In the genomic region with DNA sequence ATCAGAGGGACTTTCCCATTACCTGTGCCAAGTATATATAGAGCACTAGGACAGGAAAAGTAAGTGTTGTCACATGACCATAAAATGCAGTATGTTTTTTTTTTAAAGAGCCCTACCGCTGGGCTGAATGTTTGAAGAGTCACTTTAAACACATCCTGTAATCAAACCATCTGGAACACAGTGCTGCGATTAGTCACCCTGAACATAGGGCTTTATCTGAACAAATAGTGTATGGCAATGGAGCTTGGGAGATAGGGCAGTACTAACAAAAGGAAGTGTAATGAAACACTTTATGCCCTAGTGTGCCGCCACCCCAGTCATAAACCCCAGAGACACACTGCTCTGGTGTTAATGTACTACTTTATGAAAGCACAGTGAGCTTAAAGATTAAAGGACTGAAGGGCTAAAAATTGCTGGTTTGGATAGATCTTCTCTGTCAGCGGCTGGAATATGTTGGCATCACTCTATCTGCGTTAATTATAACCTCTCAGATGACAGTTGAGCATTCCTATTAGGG, we compare ENCODE assay signal across 9 cellular contexts.
DNase-seq lines count a peak whose midpoint lies in the region; TF ChIP-seq lines count a peak whose summit lies in the region.
"Had no signal": no experiment of that assay in that cellular context is flagged by ENCODE, and none has a peak within 500 bp of the region (broad histone marks: within the 10 kb centered on the region; RNA-seq: fewer than 3 reads in every experiment).

No MANE protein-coding gene starts in this region.

- H3K4me1 Mint-ChIP-seq in activated CD4-positive, alpha-beta T cell treated with anti-CD3 and anti-CD28 coated beads, Interleukin-2, amount 10 ng/mL, durations not matched to agents 24 days and 14 days: peaks cover 3% of the 10 kb centered on the region
- H3K4me1 Mint-ChIP-seq in immature natural killer cell: peaks cover 16% of the 10 kb centered on the region in 2 donors

- no peak overlapping the region for H3K27ac Mint-ChIP-seq in activated CD4-positive, alpha-beta T cell treated with anti-CD3 and anti-CD28 coated beads, Interleukin-2, amount 10 ng/mL, durations not matched to agents 24 days and 14 days
- H3K27ac Mint-ChIP-seq in immature natural killer cell: no peak overlapping the region
- H3K27ac Mint-ChIP-seq: dendritic cell treated with granulocyte-macrophage colony-stimulating factor and Interleukin-4, amounts not matched to agents 40 ng/mL and 50 ng/mL, for 4 days had no signal

- peak overlapping the region; percentile 23 for H2AFZ ChIP-seq in parathyroid adenoma

- DNase-seq in HS-5 (ENCODE audit: low read depth) (peak; percentile 75), NCI-H774 (lab: John Stamatoyannopoulos, UW) (peak; percentile 86), epithelial cell of proximal tubule (ENCODE audit: low read depth) (peak; percentile 94), pons (ENCODE audit: low spot score) (no peak), immature natural killer cell (no peak)
- DNase-seq in activated CD4-positive, alpha-beta T cell treated with anti-CD3 and anti-CD28 coated beads, Interleukin-2, amount 10 ng/mL, durations not matched to agents 24 days and 14 days: no peak

- H4K20me1 ChIP-seq in BLaER1: peaks cover 100% of the 10 kb centered on the region

- H3K9me3 Mint-ChIP-seq in activated CD4-positive, alpha-beta T cell treated with anti-CD3 and anti-CD28 coated beads, Interleukin-2, amount 10 ng/mL, durations not matched to agents 24 days and 14 days: peaks cover 2% of the 10 kb centered on the region
- peaks cover 0 to 2% (median 0%) of the 10 kb centered on the region in 6 donors for H3K9me3 Mint-ChIP-seq in immature natural killer cell
- H3K9me3 Mint-ChIP-seq: dendritic cell treated with granulocyte-macrophage colony-stimulating factor and Interleukin-4, amounts not matched to agents 40 ng/mL and 50 ng/mL, for 4 days had no signal

- H3K9ac ChIP-seq in BLaER1 (no peak overlapping the region), parathyroid adenoma (no peak overlapping the region)

- H3K4me3 ChIP-seq in BLaER1 (no peak overlapping the region), epithelial cell of proximal tubule (ENCODE audit: low read depth, low read length) (peak overlapping the region; percentile 24), parathyroid adenoma (ENCODE audit: low read depth, low read length) (no peak overlapping the region)

- no peaks in the 10 kb centered on the region for H3K9me3 ChIP-seq in BLaER1
- no peaks in the 10 kb centered on the region for H3K9me3 ChIP-seq in parathyroid adenoma (ENCODE audit: control insufficient read depth, low read length)

- no peak for TF ChIP-seq CTCF in epithelial cell of proximal tubule (conservative IDR thresholded peaks at IDR 0.05; ENCODE audit: low read depth, low read length)
- TF ChIP-seq CTCF in parathyroid adenoma (IDR thresholded peaks at IDR 0.05): no peak

- peak overlapping the region; percentile 93 for H3K4me2 ChIP-seq in BLaER1
- H3K4me2 ChIP-seq in parathyroid adenoma (ENCODE audit: low read length): no peak overlapping the region

- no peaks in the 10 kb centered on the region for H3K79me2 ChIP-seq in parathyroid adenoma

- no peaks in the 10 kb centered on the region for H3K36me3 Mint-ChIP-seq in activated CD4-positive, alpha-beta T cell treated with anti-CD3 and anti-CD28 coated beads, Interleukin-2, amount 10 ng/mL, durations not matched to agents 24 days and 14 days (ENCODE audit: low read depth)
- no peaks in the 10 kb centered on the region for H3K36me3 Mint-ChIP-seq in immature natural killer cell

- H3K4me1 ChIP-seq in BLaER1: peaks cover 100% of the 10 kb centered on the region
- H3K4me1 ChIP-seq in parathyroid adenoma: peaks cover 15% of the 10 kb centered on the region

- intact Hi-C loops in activated CD4-positive, alpha-beta T cell treated with anti-CD3 and anti-CD28 coated beads, Interleukin-2, amount 10 ng/mL, durations not matched to agents 24 days and 14 days (cut with micrococcal nuclease): no loop called here

- H3K27ac ChIP-seq in BLaER1 (no peak overlapping the region; the same call in 1 of the 2 replicates), parathyroid adenoma (no peak overlapping the region)

- H3K4me3 Mint-ChIP-seq in activated CD4-positive, alpha-beta T cell treated with anti-CD3 and anti-CD28 coated beads, Interleukin-2, amount 10 ng/mL, durations not matched to agents 24 days and 14 days: no peak overlapping the region
- H3K4me3 Mint-ChIP-seq in immature natural killer cell: no peak overlapping the region
- H3K4me3 Mint-ChIP-seq: dendritic cell treated with granulocyte-macrophage colony-stimulating factor and Interleukin-4, amounts not matched to agents 40 ng/mL and 50 ng/mL, for 4 days had no signal

- H3K27me3 Mint-ChIP-seq in activated CD4-positive, alpha-beta T cell treated with anti-CD3 and anti-CD28 coated beads, Interleukin-2, amount 10 ng/mL, durations not matched to agents 24 days and 14 days: peaks cover 15% of the 10 kb centered on the region
- peaks cover 3 to 17% (median 9%) of the 10 kb centered on the region in 3 donors for H3K27me3 Mint-ChIP-seq in immature natural killer cell (ENCODE audit: low read depth in 3 of 3)

- H3K27me3 ChIP-seq in BLaER1 (no peaks in the 10 kb centered on the region), parathyroid adenoma (ENCODE audit: control insufficient read depth, insufficient read depth, low read length) (no peaks in the 10 kb centered on the region)

- H3K36me3 ChIP-seq in BLaER1 (peaks cover 64% of the 10 kb centered on the region), parathyroid adenoma (ENCODE audit: control insufficient read depth, insufficient read depth, low read length) (no peaks in the 10 kb centered on the region)

Comparison
In these comparisons a context has a peak if more than half of its experiments do, and no peak if none do; other contexts are left out.
1. DNase-seq: peak in HS-5 (single experiment), NCI-H774 (single experiment) and epithelial cell of proximal tubule (single experiment); none in pons (single experiment), activated CD4-positive, alpha-beta T cell treated with anti-CD3 and anti-CD28 coated beads, Interleukin-2, amount 10 ng/mL, durations not matched to agents 24 days and 14 days (single experiment) and immature natural killer cell (0 of 3).